Comparison of ENCODE assay signal across 8 cellular contexts in genomic region chr6:41894366-41895299, GRCh38. TPM values are rescaled to one million over a fixed set of nuclear protein-coding genes. Genes with fewer than 3 reads are reported as not detected.
DNase-seq lines count a peak whose midpoint lies in the region; ATAC-seq and TF ChIP-seq lines count a peak whose summit lies in the region.

No MANE protein-coding gene starts in this region.

- ATAC-seq in GM19043 (IDR thresholded peaks at IDR 0.05; ENCODE audit: low read depth, unreplicated experiment) (peak; percentile 14), HG03280 (IDR thresholded peaks at IDR 0.05; ENCODE audit: unreplicated experiment) (peak; percentile 23)

- intact Hi-C loops in CD14-positive monocyte (cut with micrococcal nuclease), result loop anchor here (5.0 to 10.0 kb wide), 4 partner anchors 107 to 170 kb away; partner anchors contain the start of genes TOMM6 (in 2 of the 2) and PRICKLE4 (in 1 of the 2)

- H3K27me3 Mint-ChIP-seq in CD14-positive monocyte (ENCODE audit: low read depth in 3 of 3) (no peaks in the 10 kb centered on the region), nephron progenitor cell (ENCODE audit: low read depth, poor library complexity) (no peaks in the 10 kb centered on the region)

- H3K36me3 Mint-ChIP-seq in CD14-positive monocyte (peaks cover 2 to 3% of the 10 kb centered on the region in 2 donors), nephron progenitor cell (ENCODE audit: low read depth) (peaks cover 2% of the 10 kb centered on the region)

- peak; percentile 45 for DNase-seq in CD14-positive monocyte (ENCODE audit: low spot score)
- DNase-seq in SJSA1 (ENCODE audit: low read depth in 1 of 2, low spot score in 2 of 2), result peak in 1 of 2 experiments; percentile 15
- no peak for DNase-seq in epithelial cell of proximal tubule (ENCODE audit: low read depth)
- peak; percentile 79 for DNase-seq in nephron progenitor cell
- no peak for DNase-seq in GDM1 (lab: John Stamatoyannopoulos, UW)
- DNase-seq in pons (ENCODE audit: low spot score), result no peak

- peak overlapping the region; percentile 63 for H3K4me3 ChIP-seq in SJSA1
- peak overlapping the region; percentile 77 for H3K4me3 ChIP-seq in epithelial cell of proximal tubule (ENCODE audit: low read depth, low read length)

- H3K27ac Mint-ChIP-seq in CD14-positive monocyte (peak overlapping the region in 2 of 7 donors; percentile 90 to 96), nephron progenitor cell (peak overlapping the region; percentile 32)

- peaks cover 12% of the 10 kb centered on the region; the same call in 1 of the 2 replicates for H3K4me1 ChIP-seq in SJSA1 (replicated peaks)

- H3K9me3 ChIP-seq in SJSA1 (replicated peaks), result no peaks in the 10 kb centered on the region

- H3K4me3 Mint-ChIP-seq in CD14-positive monocyte (peak overlapping the region in 1 of 2 donors; percentile 94), nephron progenitor cell (no peak overlapping the region)

- no peak for TF ChIP-seq CTCF in CD14-positive monocyte (IDR thresholded peaks at IDR 0.05)
- TF ChIP-seq CTCF in epithelial cell of proximal tubule (conservative IDR thresholded peaks at IDR 0.05; ENCODE audit: low read depth, low read length), result no peak
- no peak for TF ChIP-seq CTCF in nephron progenitor cell (IDR thresholded peaks at IDR 0.05)

- no peaks in the 10 kb centered on the region for H3K36me3 ChIP-seq in SJSA1

- H3K9me3 Mint-ChIP-seq in CD14-positive monocyte (no peaks in the 10 kb centered on the region), nephron progenitor cell (no peaks in the 10 kb centered on the region)

- peaks cover 13% of the 10 kb centered on the region for H3K4me1 Mint-ChIP-seq in CD14-positive monocyte
- peaks cover 25% of the 10 kb centered on the region for H3K4me1 Mint-ChIP-seq in nephron progenitor cell

- H3K27me3 ChIP-seq in SJSA1 (replicated peaks), result no peaks in the 10 kb centered on the region

- no peak overlapping the region for H3K27ac ChIP-seq in SJSA1

RNA-seq across cellular contexts. Expression of gene USP49, which starts 0.5 kb away (rescaled TPM):
- under 1 TPM; 0.08 to 0.37 TPM for polyA plus RNA-seq in CD14-positive monocyte
- total RNA-seq in SJSA1 (2014; rRNA removed; shearing (Covaris generic)), result 1.0 and 2.3 TPM in 2 replicates
- 0.94 and 2.7 TPM in 2 replicates for total RNA-seq in epithelial cell of proximal tubule

RNA-seq across cellular contexts. Expression of gene MED20, which starts 26.3 kb away (rescaled TPM):
- 10 to 100 TPM; 13.6 to 16.2 TPM for polyA plus RNA-seq in CD14-positive monocyte
- total RNA-seq in SJSA1 (2014; rRNA removed; shearing (Covaris generic)), result 31.9 and 46.8 TPM in 2 replicates
- 20.9 and 27.1 TPM in 2 replicates for total RNA-seq in epithelial cell of proximal tubule

RNA-seq across cellular contexts. Expression of gene BYSL, which starts 26.7 kb away (rescaled TPM):
- 1 to 10 TPM; 2.7 to 3.9 TPM for polyA plus RNA-seq in CD14-positive monocyte
- 21.5 and 24.2 TPM in 2 replicates for total RNA-seq in SJSA1 (2014; rRNA removed; shearing (Covaris generic))
- total RNA-seq in epithelial cell of proximal tubule, result 8.7 and 27.3 TPM in 2 replicates

RNA-seq across cellular contexts. Expression of gene CCND3, which starts 47.0 kb away (rescaled TPM):
- 100 to 1,000 TPM; 259 to 273 TPM for polyA plus RNA-seq in CD14-positive monocyte
- 75.1 and 102 TPM in 2 replicates for total RNA-seq in SJSA1 (2014; rRNA removed; shearing (Covaris generic))
- 45.4 and 54.2 TPM in 2 replicates for total RNA-seq in epithelial cell of proximal tubule

Comparison
In these comparisons a context has a peak if more than half of its experiments do, and no peak if none do; other contexts are left out.
1. DNase-seq: peak in CD14-positive monocyte (single experiment) and nephron progenitor cell (single experiment); none in epithelial cell of proximal tubule (single experiment), GDM1 (single experiment) and pons (single experiment).